ENCODE assay signal across 8 cellular contexts in the genomic region with DNA sequence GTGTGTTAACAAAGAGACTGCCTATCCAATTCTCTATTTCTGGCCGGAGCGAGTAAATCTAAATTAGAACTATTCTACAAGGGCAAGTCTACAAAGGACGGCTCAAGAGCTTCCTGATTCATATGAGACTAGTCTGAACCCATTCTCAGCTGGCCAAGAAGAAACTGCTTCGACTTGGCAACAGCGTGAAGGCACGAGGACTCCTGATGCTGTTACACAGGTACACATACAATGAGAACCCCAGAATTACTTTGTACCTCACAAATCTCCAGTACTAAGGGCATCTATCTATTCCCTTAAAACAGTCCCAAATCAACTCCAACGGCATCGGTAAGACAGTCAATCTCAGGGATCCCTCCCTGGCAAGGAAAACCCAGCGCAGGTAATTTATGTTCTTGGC. TPM values are rescaled to one million over a fixed set of nuclear protein-coding genes. Genes with fewer than 3 reads are reported as not detected.
DNase-seq lines count a peak whose midpoint lies in the region; ATAC-seq, FAIRE-seq and TF ChIP-seq lines count a peak whose summit lies in the region.

No MANE protein-coding gene starts in this region.

- no peak for TF ChIP-seq CTCF in A549 (IDR thresholded peaks at IDR 0.05)

- peaks cover 38% of the 10 kb centered on the region for H3K4me1 Mint-ChIP-seq in central memory CD8-positive, alpha-beta T cell

- no peaks in the 10 kb centered on the region for H3K9me3 Mint-ChIP-seq in central memory CD8-positive, alpha-beta T cell

- peak overlapping the region; percentile 98 for H3K4me3 ChIP-seq in A549
- H3K4me3 ChIP-seq in HUES6 (ENCODE audit: low read depth, low read length) = peak overlapping the region; percentile 84
- peak overlapping the region; percentile 63 for H3K4me3 ChIP-seq in mucosa of stomach (ENCODE audit: low read length)

- no peak for TF ChIP-seq EP300 in A549 (IDR thresholded peaks at IDR 0.05)

- FAIRE-seq in A549 (lab: Jason Lieb, UNC) = no peak

- H3K27ac Mint-ChIP-seq in central memory CD8-positive, alpha-beta T cell (ENCODE audit: low read depth) = no peak overlapping the region

- H3K4me2 ChIP-seq in A549 = peak overlapping the region; percentile 92

- H3K27ac ChIP-seq in A549 (peak overlapping the region; percentile 95; a peak in 4 of 6 replicates), HUES6 (ENCODE audit: low read depth, low read length) (no peak overlapping the region)

- peaks cover 8% of the 10 kb centered on the region for H3K36me3 Mint-ChIP-seq in central memory CD8-positive, alpha-beta T cell (ENCODE audit: insufficient read depth)

- H3K4me1 ChIP-seq in A549 = peaks cover 26% of the 10 kb centered on the region
- H3K4me1 ChIP-seq in HUES6 (ENCODE audit: control insufficient read depth, insufficient read depth, low read length) = peaks cover 5% of the 10 kb centered on the region
- peaks cover 28% of the 10 kb centered on the region for H3K4me1 ChIP-seq in mucosa of stomach (ENCODE audit: control insufficient read depth, insufficient read depth, low read length)

- DNase-seq in A549 (ENCODE audit: low read depth in 1 of 2, low spot score in 1 of 2) = no peak
- no peak for DNase-seq in central memory CD8-positive, alpha-beta T cell (ENCODE audit: low spot score in 2 of 2)
- DNase-seq in stimulated activated naive CD4-positive, alpha-beta T cell treated with Interleukin-2 at 50 U/mL for 16 hours (lab: John Stamatoyannopoulos, UW) = no peak
- DNase-seq in HuH-7.5 (ENCODE audit: low spot score) = no peak

- POLR2A ChIA-PET in A549 (lab: Yijun Ruan, JAX) = no interaction called here

- H3K9ac ChIP-seq in HUES6 (ENCODE audit: low read length) (peak overlapping the region; percentile 99), mucosa of stomach (ENCODE audit: low read length) (peak overlapping the region; percentile 91)

- no peak for TF ChIP-seq POLR2A in A549 (IDR thresholded peaks at IDR 0.05; ENCODE audit: low read length)

- ATAC-seq in A549 (no peak), GM21515 (IDR thresholded peaks at IDR 0.05; ENCODE audit: unreplicated experiment) (no peak), GM21526 (IDR thresholded peaks at IDR 0.05; ENCODE audit: low FRiP score, unreplicated experiment) (no peak)
- ATAC-seq in central memory CD8-positive, alpha-beta T cell (replicated peaks; ENCODE audit: extremely low read depth, poor library complexity, severe bottlenecking) = no peak

- H3K27me3 ChIP-seq in HUES6 (ENCODE audit: control insufficient read depth, insufficient read depth, low read length) (no peaks in the 10 kb centered on the region), mucosa of stomach (ENCODE audit: control insufficient read depth, insufficient read depth, low read length) (no peaks in the 10 kb centered on the region)

- H3K9me3 ChIP-seq in A549 (no peaks in the 10 kb centered on the region), HUES6 (ENCODE audit: control insufficient read depth, insufficient read depth, low read depth, low read length) (no peaks in the 10 kb centered on the region), mucosa of stomach (ENCODE audit: control insufficient read depth, low read length) (no peaks in the 10 kb centered on the region)

- CTCF ChIA-PET in A549 (lab: Yijun Ruan, JAX) = interaction anchor here (0.6 to 7.2 kb wide), 9 partner anchors 9 to 92 kb away, joined by 3 to 31 read pairs (median 3); partner anchors contain the start of gene INPP5K

- peak overlapping the region; percentile 84 for H3K4me3 Mint-ChIP-seq in central memory CD8-positive, alpha-beta T cell

- WGBS in A549 (ENCODE audit: missing lambda C conversion rate) = 70% methylated on average over 9 of the region's 9 CpGs

- H3K36me3 ChIP-seq in HUES6 (ENCODE audit: control insufficient read depth, insufficient read depth, low read length) (peaks cover 12% of the 10 kb centered on the region), mucosa of stomach (ENCODE audit: control insufficient read depth, insufficient read depth, low read length) (no peaks in the 10 kb centered on the region)

- peaks cover 2% of the 10 kb centered on the region for H3K27me3 Mint-ChIP-seq in central memory CD8-positive, alpha-beta T cell

- no peak for TF ChIP-seq RAD21 in A549 (conservative IDR thresholded peaks at IDR 0.05 in 1 of 2, IDR thresholded peaks at IDR 0.05 in 1 of 2)

TF ChIP-seq in A549, 52 proteins besides CTCF, POLR2A, EP300 and RAD21:
- no peak for TF ChIP-seq HOXA7 (CRISPR knock-in tag; IDR thresholded peaks at IDR 0.05)
- peak; percentile 60; the same call in 1 of the 2 replicates for TF ChIP-seq POLR2AphosphoS2 (conservative IDR thresholded peaks at IDR 0.05; ENCODE audit: low read length)
TF ChIP-seq in A549: peak in this region for 1.

RNA-seq across cellular contexts. Expression of gene CRK, which starts 1.5 kb away (rescaled TPM):
- 117 and 124 TPM in 2 replicates for polyA plus RNA-seq in A549 (2011; rRNA removed)
- polyA plus RNA-seq in A549 (2012; cell fraction: cytosol; rRNA removed) = 53.5 and 59.6 TPM in 2 replicates
- 16.5 and 24.4 TPM in 2 replicates for polyA plus RNA-seq in A549 (2012; cell fraction: nucleus; rRNA removed)
- 73.1 to 76.5 TPM (median 75.1 TPM) in 3 replicates for polyA plus RNA-seq in A549 (2017; fragmentation: RNase III; extraction: RNeasy Plus Mini Kit Qiagen cat#74134 plus additional on column Dnase treatment)
- 59.6 and 77.1 TPM in 2 replicates for polyA minus RNA-seq in A549 (2011; rRNA and poly(A)+ RNA removed)

RNA-seq across cellular contexts. Expression of gene MYO1C, which starts 37.9 kb away (rescaled TPM):
- polyA plus RNA-seq in A549 (2011; rRNA removed) = 101 and 108 TPM in 2 replicates
- polyA plus RNA-seq in A549 (2012; cell fraction: cytosol; rRNA removed) = 137 and 142 TPM in 2 replicates
- polyA plus RNA-seq in A549 (2012; cell fraction: nucleus; rRNA removed) = 175 and 218 TPM in 2 replicates
- 120 to 127 TPM (median 123 TPM) in 3 replicates for polyA plus RNA-seq in A549 (2017; fragmentation: RNase III; extraction: RNeasy Plus Mini Kit Qiagen cat#74134 plus additional on column Dnase treatment)
- polyA minus RNA-seq in A549 (2011; rRNA and poly(A)+ RNA removed) = 357 and 380 TPM in 2 replicates

RNA-seq across cellular contexts. Expression of gene YWHAE, which starts 54.5 kb away (rescaled TPM):
- polyA plus RNA-seq in A549 (2011; rRNA removed) (1,017 and 1,284 TPM in 2 replicates), A549 (2017; fragmentation: RNase III; extraction: RNeasy Plus Mini Kit Qiagen cat#74134 plus additional on column Dnase treatment) (1,548 to 1,575 TPM (median 1,561 TPM) in 3 replicates)
- 663 and 976 TPM in 2 replicates for polyA plus RNA-seq in A549 (2012; cell fraction: cytosol; rRNA removed)
- polyA plus RNA-seq in A549 (2012; cell fraction: nucleus; rRNA removed) = 278 and 353 TPM in 2 replicates
- 571 and 643 TPM in 2 replicates for polyA minus RNA-seq in A549 (2011; rRNA and poly(A)+ RNA removed)
